Comparison of ENCODE assay signal across 25 cellular contexts in the genomic region with DNA sequence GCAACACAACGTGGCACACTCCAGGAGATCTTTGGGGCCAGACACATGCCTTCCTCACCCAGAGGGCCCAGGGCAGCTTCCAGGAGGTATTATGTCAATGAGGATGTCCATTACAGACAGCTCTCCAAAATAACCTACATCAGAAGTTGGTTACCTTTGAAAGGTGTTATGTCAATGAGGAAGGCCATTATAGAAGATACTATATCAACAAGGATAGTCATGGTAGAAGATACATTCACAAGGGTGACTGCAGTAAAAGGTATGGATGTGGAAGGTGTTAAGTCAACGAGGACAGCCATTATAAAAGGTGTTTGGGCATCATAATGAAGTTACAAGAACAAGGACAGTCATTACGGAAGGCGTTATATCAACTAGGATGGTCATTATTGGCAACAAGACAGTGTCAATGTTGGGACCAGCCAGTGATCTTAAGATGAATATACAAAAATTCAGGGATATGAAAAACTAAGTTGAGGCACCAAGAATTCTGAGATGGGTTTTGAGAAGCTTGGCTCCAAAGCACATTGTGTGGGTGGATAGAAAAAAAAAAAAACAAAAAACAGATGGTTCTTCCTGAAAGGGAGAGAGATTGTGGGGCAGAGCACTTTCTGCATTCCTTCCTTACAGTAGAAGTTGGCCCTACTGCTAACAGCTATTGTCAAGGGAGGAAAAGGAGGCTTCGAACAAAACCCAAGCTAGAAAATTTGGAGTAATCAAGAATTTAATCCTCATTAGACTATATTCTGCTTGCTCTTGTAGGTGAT. TPM values are rescaled to one million over a fixed set of nuclear protein-coding genes. Genes with fewer than 3 reads are reported as not detected.
DNase-seq lines count a peak whose midpoint lies in the region; ATAC-seq and TF ChIP-seq lines count a peak whose summit lies in the region.
"Had no signal": no experiment of that assay in that cellular context is flagged by ENCODE, and none has a peak within 500 bp of the region (broad histone marks: within the 10 kb centered on the region; RNA-seq: fewer than 3 reads in every experiment).

No MANE protein-coding gene starts in this region.

- no peaks in the 10 kb centered on the region for H3K9me3 ChIP-seq in CD8-positive, alpha-beta memory T cell (ENCODE audit: low read length)
- H3K9me3 ChIP-seq in PC-9 (ENCODE audit: insufficient read depth, low read depth) (no peaks in the 10 kb centered on the region), fibroblast of lung (ENCODE audit: control insufficient read depth, insufficient read depth, low read depth, low read length) (no peaks in the 10 kb centered on the region), vagina (no peaks in the 10 kb centered on the region), gastroesophageal sphincter (no peaks in the 10 kb centered on the region)
- H3K9me3 ChIP-seq: Caco-2, MG63, thoracic aorta had no signal

- peak overlapping the region; percentile 54 for H3K27ac ChIP-seq in CD8-positive, alpha-beta memory T cell (ENCODE audit: low read depth, low read length)
- peak overlapping the region; percentile 94 for H3K27ac ChIP-seq in PC-9
- H3K27ac ChIP-seq in fibroblast of lung (ENCODE audit: insufficient read depth, low read length), result peak overlapping the region; percentile 93
- no peak overlapping the region for H3K27ac ChIP-seq in vagina
- no peak overlapping the region for H3K27ac ChIP-seq in gastroesophageal sphincter
- H3K27ac ChIP-seq: thoracic aorta had no signal

- no peak overlapping the region for H2AFZ ChIP-seq in PC-9
- no peak overlapping the region for H2AFZ ChIP-seq in fibroblast of lung (ENCODE audit: low read length)

- H4K20me1 ChIP-seq in PC-9 (ENCODE audit: insufficient read depth) (no peaks in the 10 kb centered on the region), fibroblast of lung (ENCODE audit: control insufficient read depth, extremely low read depth, insufficient read depth, low read length) (no peaks in the 10 kb centered on the region)

- 86 to 88% methylated on average over 5 of the region's 5 CpGs for WGBS in gastroesophageal sphincter (ENCODE audit: low coverage in 1 of 2), 2 donors

- no peak for TF ChIP-seq POLR2A in vagina (IDR thresholded peaks at IDR 0.05)
- no peak for TF ChIP-seq POLR2A in gastroesophageal sphincter (IDR thresholded peaks at IDR 0.05)

- H3K4me2 ChIP-seq in PC-9, result peak overlapping the region; percentile 40
- no peak overlapping the region for H3K4me2 ChIP-seq in fibroblast of lung (ENCODE audit: extremely low read depth, insufficient read depth, low read length)

- no peaks in the 10 kb centered on the region for H3K9me2 ChIP-seq in PC-9 (ENCODE audit: insufficient read depth)

- peak overlapping the region; percentile 28 for H3K9ac ChIP-seq in fibroblast of lung (ENCODE audit: insufficient read depth, low read length)

- BruUV-seq in PC-9 (replicated peaks; lab: Mats Ljungman, UMichigan), result no TSS peak

- H3K36me3 Mint-ChIP-seq in CD8-positive, alpha-beta memory T cell, result peaks cover 0 to 2% (median 0%) of the 10 kb centered on the region in 3 donors
- H3K36me3 Mint-ChIP-seq in osteocyte (ENCODE audit: unreplicated experiment), result no peaks in the 10 kb centered on the region

- peaks cover 72% of the 10 kb centered on the region for H3F3A ChIP-seq in PC-9 (ENCODE audit: insufficient read depth, low read depth)

- H3K4me1 Mint-ChIP-seq in CD8-positive, alpha-beta memory T cell, result no peaks in the 10 kb centered on the region
- peaks cover 59% of the 10 kb centered on the region for H3K4me1 Mint-ChIP-seq in osteocyte (ENCODE audit: unreplicated experiment)
- H3K4me1 Mint-ChIP-seq in stimulated activated naive CD8-positive, alpha-beta T cell treated with anti-CD3 and anti-CD28 coated beads, Interleukin-15, amount 100 ng/mL, for 72 hours, result no peaks in the 10 kb centered on the region
- H3K4me1 Mint-ChIP-seq: activated B cell treated with CpG ODN at 0.5 μM for 24 hours; central memory CD8-positive, alpha-beta T cell had no signal

- CTCF ChIA-PET in CD8-positive, alpha-beta memory T cell (lab: Charles Lee), result no interaction called here
- CTCF ChIA-PET in PC-9 (lab: Charles Lee), result no interaction called here

- intact Hi-C loops in PC-9 (cut with micrococcal nuclease; ENCODE audit: unreplicated experiment), result loop anchor here (5.0 kb wide), 1 partner anchor 43 kb away; no protein-coding TSS in a partner anchor
- intact Hi-C loops in vagina (cut with DNase I), result no loop called here

- no peak for DNase-seq in CD8-positive, alpha-beta memory T cell
- no peak for DNase-seq in PC-9
- DNase-seq in fibroblast of lung (ENCODE audit: low read depth in 2 of 2), result peak; percentile 35 to 76
- no peak for DNase-seq in osteocyte (ENCODE audit: extremely low spot score, unreplicated experiment)
- no peak for DNase-seq in vagina (ENCODE audit: extremely low spot score in 2 of 2)
- DNase-seq in stimulated activated naive CD8-positive, alpha-beta T cell treated with anti-CD3 and anti-CD28 coated beads, Interleukin-15, amount 100 ng/mL, for 72 hours, result no peak
- DNase-seq: activated B cell treated with CpG ODN at 0.5 μM for 24 hours; activated CD8-positive, alpha-beta T cell treated with anti-CD3 and anti-CD28 coated beads for 36 hours; activated naive CD4-positive, alpha-beta T cell treated with Interleukin-2 at 50 U/mL for 16 hours; activated T-cell treated with anti-CD3 and anti-CD28 coated beads, Interleukin-2, amount 50 U/mL, for 1 hour; AML-193; Caco-2; effector CD8-positive, alpha-beta T cell; left cardiac atrium; MG63; midbrain; NCI-H1436; NCI-H748 treated with DMSO at 0.1 percent for 48 hours; stimulated activated CD4-positive, alpha-beta T cell treated with anti-CD3 and anti-CD28 coated beads, Interleukin-15, amount 100 ng/mL, for 24 hours had no signal

- no peak for TF ChIP-seq CTCF in PC-9 (conservative IDR thresholded peaks at IDR 0.05)
- no peak for TF ChIP-seq CTCF in fibroblast of lung (conservative IDR thresholded peaks at IDR 0.05 in 1 of 2, IDR thresholded peaks at IDR 0.05 in 1 of 2; ENCODE audit: low read depth in 1 of 2, low read length in 2 of 2)
- no peak for TF ChIP-seq CTCF in osteocyte (IDR thresholded peaks at IDR 0.05)
- TF ChIP-seq CTCF in vagina (IDR thresholded peaks at IDR 0.05), result no peak
- TF ChIP-seq CTCF in gastroesophageal sphincter (IDR thresholded peaks at IDR 0.05), result no peak

- no peaks in the 10 kb centered on the region for H3K27me3 ChIP-seq in CD8-positive, alpha-beta memory T cell (ENCODE audit: insufficient read depth, low read length, poor library complexity, severe bottlenecking)
- H3K27me3 ChIP-seq in PC-9 (ENCODE audit: insufficient read depth, low read depth) (no peaks in the 10 kb centered on the region), fibroblast of lung (ENCODE audit: control insufficient read depth, insufficient read depth, low read length) (no peaks in the 10 kb centered on the region), vagina (no peaks in the 10 kb centered on the region), gastroesophageal sphincter (no peaks in the 10 kb centered on the region)
- H3K27me3 ChIP-seq: MG63 had no signal

- peaks cover 8 to 24% of the 10 kb centered on the region in 2 donors for H3K27me3 Mint-ChIP-seq in CD8-positive, alpha-beta memory T cell
- no peaks in the 10 kb centered on the region for H3K27me3 Mint-ChIP-seq in osteocyte (ENCODE audit: unreplicated experiment)
- H3K27me3 Mint-ChIP-seq in stimulated activated naive CD8-positive, alpha-beta T cell treated with anti-CD3 and anti-CD28 coated beads, Interleukin-15, amount 100 ng/mL, for 72 hours, result peaks cover 31% of the 10 kb centered on the region

- H3K79me2 ChIP-seq in PC-9 (ENCODE audit: low read depth), result peaks cover 94% of the 10 kb centered on the region
- peaks cover 55% of the 10 kb centered on the region for H3K79me2 ChIP-seq in fibroblast of lung (ENCODE audit: control insufficient read depth, insufficient read depth, low read length)

- no peak overlapping the region for H3K27ac Mint-ChIP-seq in CD8-positive, alpha-beta memory T cell
- peak overlapping the region; percentile 14 for H3K27ac Mint-ChIP-seq in osteocyte (ENCODE audit: unreplicated experiment)
- H3K27ac Mint-ChIP-seq in stimulated activated naive CD8-positive, alpha-beta T cell treated with anti-CD3 and anti-CD28 coated beads, Interleukin-15, amount 100 ng/mL, for 72 hours, result no peak overlapping the region
- H3K27ac Mint-ChIP-seq: activated B cell treated with CpG ODN at 0.5 μM for 24 hours; activated CD8-positive, alpha-beta T cell treated with anti-CD3 and anti-CD28 coated beads for 36 hours had no signal

- no peak overlapping the region for H3K4me3 Mint-ChIP-seq in CD8-positive, alpha-beta memory T cell
- no peak overlapping the region for H3K4me3 Mint-ChIP-seq in osteocyte (ENCODE audit: unreplicated experiment)
- no peak overlapping the region for H3K4me3 Mint-ChIP-seq in stimulated activated naive CD8-positive, alpha-beta T cell treated with anti-CD3 and anti-CD28 coated beads, Interleukin-15, amount 100 ng/mL, for 72 hours
- H3K4me3 Mint-ChIP-seq: activated B cell treated with CpG ODN at 0.5 μM for 24 hours; activated CD8-positive, alpha-beta T cell treated with anti-CD3 and anti-CD28 coated beads for 36 hours; central memory CD8-positive, alpha-beta T cell had no signal

- no peaks in the 10 kb centered on the region for H3K36me3 ChIP-seq in CD8-positive, alpha-beta memory T cell (ENCODE audit: insufficient read depth, low read length)
- H3K36me3 ChIP-seq in PC-9 (ENCODE audit: low read depth), result peaks cover 41% of the 10 kb centered on the region
- H3K36me3 ChIP-seq in fibroblast of lung (ENCODE audit: control insufficient read depth, insufficient read depth, low read length), result no peaks in the 10 kb centered on the region
- H3K36me3 ChIP-seq in vagina, result no peaks in the 10 kb centered on the region
- no peaks in the 10 kb centered on the region for H3K36me3 ChIP-seq in gastroesophageal sphincter
- H3K36me3 ChIP-seq: MG63, thoracic aorta had no signal

- POLR2A ChIA-PET in CD8-positive, alpha-beta memory T cell (lab: Charles Lee), result no interaction called here
- POLR2A ChIA-PET in PC-9 (lab: Charles Lee; ENCODE audit: unreplicated experiment), result no interaction called here

- no peak for TF ChIP-seq EP300 in gastroesophageal sphincter (IDR thresholded peaks at IDR 0.05)

- H3K9me3 Mint-ChIP-seq in CD8-positive, alpha-beta memory T cell, result no peaks in the 10 kb centered on the region
- peaks cover 4% of the 10 kb centered on the region for H3K9me3 Mint-ChIP-seq in osteocyte (ENCODE audit: unreplicated experiment)
- H3K9me3 Mint-ChIP-seq in stimulated activated naive CD8-positive, alpha-beta T cell treated with anti-CD3 and anti-CD28 coated beads, Interleukin-15, amount 100 ng/mL, for 72 hours, result no peaks in the 10 kb centered on the region
- H3K9me3 Mint-ChIP-seq: activated B cell treated with CpG ODN at 0.5 μM for 24 hours; activated CD8-positive, alpha-beta T cell treated with anti-CD3 and anti-CD28 coated beads for 36 hours; central memory CD8-positive, alpha-beta T cell had no signal

- H3K4me1 ChIP-seq in CD8-positive, alpha-beta memory T cell (ENCODE audit: insufficient read depth, low read length), result no peaks in the 10 kb centered on the region
- peaks cover 84% of the 10 kb centered on the region for H3K4me1 ChIP-seq in PC-9 (replicated peaks; ENCODE audit: insufficient read depth)
- H3K4me1 ChIP-seq in fibroblast of lung (ENCODE audit: control insufficient read depth, extremely low read depth, insufficient read depth, low read length), result peaks cover 31% of the 10 kb centered on the region
- H3K4me1 ChIP-seq in vagina, result peaks cover 30% of the 10 kb centered on the region
- H3K4me1 ChIP-seq in gastroesophageal sphincter, result peaks cover 0 to 21% (median 4%) of the 10 kb centered on the region in 3 donors

- no peak for ATAC-seq in stimulated activated naive CD8-positive, alpha-beta T cell treated with anti-CD3 and anti-CD28 coated beads, Interleukin-15, amount 100 ng/mL, for 72 hours
- ATAC-seq in gastroesophageal sphincter, result no peak
- no peak for ATAC-seq in GM21529 (IDR thresholded peaks at IDR 0.05; ENCODE audit: unreplicated experiment)
- ATAC-seq: activated CD8-positive, alpha-beta T cell treated with anti-CD3 and anti-CD28 coated beads for 36 hours had no signal

- no peak overlapping the region for H3K4me3 ChIP-seq in CD8-positive, alpha-beta memory T cell (ENCODE audit: low read length)
- no peak overlapping the region for H3K4me3 ChIP-seq in PC-9
- H3K4me3 ChIP-seq in fibroblast of lung (replicated peaks in 1 of 4; ENCODE audit: control extremely low read depth in 1 of 4, insufficient read depth in 1 of 4, low read depth in 3 of 4, low read length in 4 of 4), result no peak overlapping the region
- no peak overlapping the region for H3K4me3 ChIP-seq in vagina
- no peak overlapping the region for H3K4me3 ChIP-seq in gastroesophageal sphincter
- H3K4me3 ChIP-seq: MG63, thoracic aorta had no signal

RNA-seq across cellular contexts. Expression of a gene that starts 11.2 kb away (rescaled TPM):
- under 1 TPM; 0.71 to 0.96 TPM for total RNA-seq in CD8-positive, alpha-beta memory T cell
- polyA plus RNA-seq in CD8-positive, alpha-beta memory T cell, result not detected
- total RNA-seq in PC-9 (2021), result 75.7 and 85.0 TPM in 2 replicates
- total RNA-seq in fibroblast of lung, result 16.9 and 56.1 TPM in 2 replicates
- 25.6 and 59.1 TPM in 2 replicates for polyA plus RNA-seq in fibroblast of lung
- 23.2 and 42.4 TPM in 2 replicates for polyA plus RNA-seq in fibroblast of lung (2012)
- polyA minus RNA-seq in fibroblast of lung (ENCODE audit: low replicate concordance), result 101 and 225 TPM in 2 replicates
- 2.3 and 2.7 TPM in 2 replicates for total RNA-seq in osteocyte
- total RNA-seq in vagina, result 27.5 TPM
- 1 to 10 TPM; 2.5 to 4.9 (median 4.2) TPM for total RNA-seq in gastroesophageal sphincter
- total RNA-seq: activated B cell treated with CpG ODN at 0.5 μM for 24 hours, OCI-LY7, SK-MEL-5 had no signal

Comparison
In these comparisons a context has a peak if more than half of its experiments do, and no peak if none do; other contexts are left out.
1. DNase-seq: peak in fibroblast of lung (2 of 2); none in CD8-positive, alpha-beta memory T cell (0 of 5), PC-9 (0 of 2), osteocyte (single experiment), vagina (0 of 2) and stimulated activated naive CD8-positive, alpha-beta T cell treated with anti-CD3 and anti-CD28 coated beads, Interleukin-15, amount 100 ng/mL, for 72 hours (0 of 2).
2. H3K27ac ChIP-seq: peak in CD8-positive, alpha-beta memory T cell (single experiment), PC-9 (single experiment) and fibroblast of lung (single experiment); none in vagina (single experiment) and gastroesophageal sphincter (0 of 4).